ENCODE assay signal across 11 cellular contexts in the genomic region with DNA sequence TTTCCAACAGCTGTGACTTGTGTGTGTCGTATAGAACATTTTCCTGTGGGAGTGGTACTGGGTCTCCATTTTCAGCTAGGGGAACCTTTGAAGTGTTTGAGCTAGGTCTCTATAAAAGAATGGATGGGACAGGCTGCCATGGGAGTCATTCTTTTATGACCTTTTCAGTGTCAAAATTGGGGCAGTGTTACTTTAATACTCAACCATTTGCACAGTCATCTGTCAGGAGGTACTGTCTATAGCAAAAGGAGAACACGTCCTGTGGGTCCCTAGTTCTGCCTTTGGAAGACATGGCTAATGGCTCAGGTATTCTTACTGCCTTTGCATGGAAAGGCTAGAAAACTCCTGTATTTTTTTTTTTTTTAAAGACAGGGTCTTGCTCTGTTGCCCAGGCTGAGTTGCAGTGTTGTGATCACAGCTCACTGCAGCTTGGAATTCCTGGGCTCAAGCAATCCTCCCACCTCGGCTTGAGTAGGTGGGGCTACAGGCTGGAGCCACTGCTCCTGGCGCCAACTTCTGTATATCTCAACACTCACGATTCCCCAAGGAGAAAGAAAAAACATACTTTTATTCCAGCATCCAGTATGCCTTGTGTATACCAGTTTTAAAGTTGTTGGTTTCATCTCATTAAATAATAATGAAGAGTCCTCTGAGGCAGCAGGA. TPM values are rescaled to one million over a fixed set of nuclear protein-coding genes. Genes with fewer than 3 reads are reported as not detected.
DNase-seq lines count a peak whose midpoint lies in the region; ATAC-seq and TF ChIP-seq lines count a peak whose summit lies in the region.
"Had no signal": no experiment of that assay in that cellular context is flagged by ENCODE, and none has a peak within 500 bp of the region (broad histone marks: within the 10 kb centered on the region; RNA-seq: fewer than 3 reads in every experiment).

No MANE protein-coding gene starts in this region.

- H2AFZ ChIP-seq in DND-41 (ENCODE audit: low read depth, low read length) (no peak overlapping the region), MM.1S (ENCODE audit: low read length) (no peak overlapping the region)

- H3K4me1 ChIP-seq in DND-41 (ENCODE audit: insufficient read depth, low read length) (peaks cover 42% of the 10 kb centered on the region), MM.1S (ENCODE audit: low read length) (peaks cover 57% of the 10 kb centered on the region)

- H3K9me3 ChIP-seq in DND-41 (ENCODE audit: insufficient read depth, low read length, severe bottlenecking) (no peaks in the 10 kb centered on the region), MM.1S (replicated peaks; ENCODE audit: insufficient read depth, low read length) (no peaks in the 10 kb centered on the region)
- H3K9me3 ChIP-seq: prostate gland, SJSA1, testis had no signal

- H3K9ac ChIP-seq in DND-41 (ENCODE audit: low read depth, low read length), result peak overlapping the region; percentile 100
- H3K9ac ChIP-seq in MM.1S (ENCODE audit: low read length), result peak overlapping the region; percentile 100; the same call in 1 of the 2 replicates

- H3K36me3 ChIP-seq in DND-41 (ENCODE audit: insufficient read depth, low read length) (peaks cover 72% of the 10 kb centered on the region), MM.1S (replicated peaks; ENCODE audit: insufficient read depth, low read length) (peaks cover 22% of the 10 kb centered on the region)

- peak overlapping the region; percentile 74 for H3K4me2 ChIP-seq in DND-41 (ENCODE audit: insufficient read depth, low read length)
- H3K4me2 ChIP-seq in MM.1S (ENCODE audit: low read depth, low read length), result peak overlapping the region; percentile 70; the same call in 1 of the 2 replicates

- no peak for TF ChIP-seq CTCF in DND-41 (IDR thresholded peaks at IDR 0.05; ENCODE audit: borderline replicate concordance, extremely low read depth, low read length, poor library complexity, severe bottlenecking)
- no peak for TF ChIP-seq CTCF in MM.1S (IDR thresholded peaks at IDR 0.05; ENCODE audit: low read length)
- TF ChIP-seq CTCF in choroid plexus epithelial cell (conservative IDR thresholded peaks at IDR 0.05; ENCODE audit: low read depth, low read length), result no peak

- no peaks in the 10 kb centered on the region for H3K27me3 Mint-ChIP-seq in natural killer cell treated with Interleukin-12 subunit alpha and Interleukin-12 subunit beta and Interleukin-15 and Interleukin-18, amount 100 ng/mL, for 72 hours

- DNase-seq in DND-41, result no peak
- no peak for DNase-seq in MM.1S
- peak; percentile 60 for DNase-seq in choroid plexus epithelial cell (ENCODE audit: low read depth)
- no peak for DNase-seq in natural killer cell treated with Interleukin-12 subunit alpha and Interleukin-12 subunit beta and Interleukin-15 and Interleukin-18, amount 100 ng/mL, for 72 hours (ENCODE audit: low spot score)
- no peak for DNase-seq in NK-92 (lab: John Stamatoyannopoulos, UW; ENCODE audit: unreplicated experiment)
- no peak for DNase-seq in DMS153 treated with DMSO at 0.1 percent for 48 hours (lab: John Stamatoyannopoulos, UW; ENCODE audit: unreplicated experiment)
- DNase-seq in SHP77 treated with DMSO at 0.1 percent for 48 hours (lab: John Stamatoyannopoulos, UW), result no peak
- DNase-seq: testis had no signal

- no peaks in the 10 kb centered on the region for H3K27me3 ChIP-seq in DND-41 (ENCODE audit: insufficient read depth, low read length, poor library complexity)
- H3K27me3 ChIP-seq in MM.1S (replicated peaks; ENCODE audit: insufficient read depth, low read length), result no peaks in the 10 kb centered on the region
- H3K27me3 ChIP-seq: SJSA1, testis had no signal

- no peak for ATAC-seq in DND-41 (ENCODE audit: insufficient read depth, low read depth)
- no peak for ATAC-seq in natural killer cell treated with Interleukin-12 subunit alpha and Interleukin-12 subunit beta and Interleukin-15 and Interleukin-18, amount 100 ng/mL, for 72 hours
- ATAC-seq in GM21526 (IDR thresholded peaks at IDR 0.05; ENCODE audit: low FRiP score, unreplicated experiment), result no peak

- H3K4me3 Mint-ChIP-seq in natural killer cell treated with Interleukin-12 subunit alpha and Interleukin-12 subunit beta and Interleukin-15 and Interleukin-18, amount 100 ng/mL, for 72 hours, result peak overlapping the region; percentile 95

- H3K27ac ChIP-seq in DND-41 (ENCODE audit: low read length), result peak overlapping the region; percentile 98; the same call in 1 of the 2 replicates
- H3K27ac ChIP-seq in MM.1S (ENCODE audit: low read length), result peak overlapping the region; percentile 85; the same call in 1 of the 2 replicates

- peaks cover 36 to 51% of the 10 kb centered on the region in 2 donors for H3K4me1 Mint-ChIP-seq in natural killer cell treated with Interleukin-12 subunit alpha and Interleukin-12 subunit beta and Interleukin-15 and Interleukin-18, amount 100 ng/mL, for 72 hours (ENCODE audit: low read depth in 2 of 2)

- H3K9me2 ChIP-seq in MM.1S (replicated peaks; ENCODE audit: insufficient read depth, low read length), result no peaks in the 10 kb centered on the region

- no peaks in the 10 kb centered on the region for H3K9me3 Mint-ChIP-seq in natural killer cell treated with Interleukin-12 subunit alpha and Interleukin-12 subunit beta and Interleukin-15 and Interleukin-18, amount 100 ng/mL, for 72 hours

- peak overlapping the region; percentile 98 for H3K27ac Mint-ChIP-seq in natural killer cell treated with Interleukin-12 subunit alpha and Interleukin-12 subunit beta and Interleukin-15 and Interleukin-18, amount 100 ng/mL, for 72 hours

- peaks cover 80% of the 10 kb centered on the region for H3K79me2 ChIP-seq in DND-41 (ENCODE audit: insufficient read depth, low read length)
- H3K79me2 ChIP-seq in MM.1S (ENCODE audit: low read length), result peaks cover 86% of the 10 kb centered on the region

- peaks cover 78% of the 10 kb centered on the region for H3F3A ChIP-seq in MM.1S (ENCODE audit: insufficient read depth, low read length)

- H4K20me1 ChIP-seq in DND-41 (ENCODE audit: insufficient read depth, low read length), result peaks cover 51% of the 10 kb centered on the region
- peaks cover 22% of the 10 kb centered on the region for H4K20me1 ChIP-seq in MM.1S (ENCODE audit: insufficient read depth, low read length)

- peak overlapping the region in 1 of 2 experiments; percentile 95; a peak in 2 of 4 replicates for H3K4me3 ChIP-seq in DND-41 (ENCODE audit: low read depth in 1 of 2, low read length in 2 of 2)
- 0 out of 2 replicates have a peak overlapping the region, but pooled peaks have one; percentile 100 for H3K4me3 ChIP-seq in MM.1S (ENCODE audit: low read length)
- no peak overlapping the region for H3K4me3 ChIP-seq in choroid plexus epithelial cell (ENCODE audit: low read depth, low read length)

- H3K36me3 Mint-ChIP-seq in natural killer cell treated with Interleukin-12 subunit alpha and Interleukin-12 subunit beta and Interleukin-15 and Interleukin-18, amount 100 ng/mL, for 72 hours, result peaks cover 35% of the 10 kb centered on the region

RNA-seq across cellular contexts. Expression of a gene that starts 2.1 kb away (rescaled TPM):
- total RNA-seq in natural killer cell treated with Interleukin-12 subunit alpha and Interleukin-12 subunit beta and Interleukin-15 and Interleukin-18, amount 100 ng/mL, for 72 hours, result 100 to 1,000 TPM; 463 to 472 TPM

RNA-seq across cellular contexts. Expression of a gene that starts 14.3 kb away (rescaled TPM):
- total RNA-seq in natural killer cell treated with Interleukin-12 subunit alpha and Interleukin-12 subunit beta and Interleukin-15 and Interleukin-18, amount 100 ng/mL, for 72 hours, result 100 to 1,000 TPM in 1 of 2 donors, 10 to 100 TPM in 1; 84.1 to 122 TPM

RNA-seq across cellular contexts. Expression of a gene that starts 16.2 kb away (rescaled TPM):
- 10 to 100 TPM; 49.6 to 71.2 TPM for total RNA-seq in natural killer cell treated with Interleukin-12 subunit alpha and Interleukin-12 subunit beta and Interleukin-15 and Interleukin-18, amount 100 ng/mL, for 72 hours

RNA-seq across cellular contexts. Expression of a gene that starts 52.3 kb away (rescaled TPM):
- under 1 TPM in 1 of 2 donors, not detected in 1; 0.17 TPM for total RNA-seq in natural killer cell treated with Interleukin-12 subunit alpha and Interleukin-12 subunit beta and Interleukin-15 and Interleukin-18, amount 100 ng/mL, for 72 hours
